In genomic region chr2:173090973-173091660, GRCh38 we compare ENCODE assay signal across 10 cellular contexts. TPM values are rescaled to one million over a fixed set of nuclear protein-coding genes. Genes with fewer than 3 reads are reported as not detected.
DNase-seq lines count a peak whose midpoint lies in the region; ATAC-seq, FAIRE-seq and TF ChIP-seq lines count a peak whose summit lies in the region.
"Had no signal": no experiment of that assay in that cellular context is flagged by ENCODE, and none has a peak within 500 bp of the region (broad histone marks: within the 10 kb centered on the region; RNA-seq: fewer than 3 reads in every experiment).

No MANE protein-coding gene starts in this region.

- CTCF ChIA-PET in HEK293 (lab: Yijun Ruan, JAX), result interaction anchor here (0.5 to 3.0 kb wide), 12 partner anchors 11 to 120 kb away, joined by 3 to 13 read pairs (median 5); no protein-coding TSS in a partner anchor

- peaks cover 0 to 13% of the 10 kb centered on the region in 2 experiments; a peak in 1 of 3 replicates for H3K36me3 ChIP-seq in HEK293 (ENCODE audit: control insufficient read depth in 2 of 2, insufficient read depth in 1 of 2, low read length in 2 of 2)
- no peaks in the 10 kb centered on the region for H3K36me3 ChIP-seq in thyroid gland

- DNase-seq in cardiac fibroblast (ENCODE audit: low read depth in 2 of 2) (peak in 1 of 2 donors; percentile 34), left lobe of liver (ENCODE audit: low spot score) (no peak), thyroid gland (no peak), RCC 7860 (ENCODE audit: low spot score) (no peak), GM03348 (ENCODE audit: low spot score) (no peak)
- DNase-seq in activated naive CD4-positive, alpha-beta T cell treated with Interleukin-2 at 50 U/mL for 16 hours, result no peak
- DNase-seq: effector CD4-positive, alpha-beta T cell; NCI-H187 treated with DMSO at 0.1 percent for 48 hours had no signal

- H3K4me1 ChIP-seq in HEK293 (ENCODE audit: control insufficient read depth, insufficient read depth, low read length) (no peaks in the 10 kb centered on the region), thyroid gland (peaks cover 15 to 24% of the 10 kb centered on the region in 2 donors)

- H3K4me3 ChIP-seq in HEK293 (ENCODE audit: low read depth, low read length) (no peak overlapping the region), cardiac fibroblast (replicated peaks in 1 of 2; ENCODE audit: low read depth in 2 of 2, low read length in 2 of 2) (no peak overlapping the region), thyroid gland (replicated peaks in 1 of 3) (no peak overlapping the region)

- no peak overlapping the region for H3K27ac ChIP-seq in HEK293 (ENCODE audit: extremely low read depth, low read depth, low read length)
- peak overlapping the region in 2 of 3 donors; percentile 11 to 48 for H3K27ac ChIP-seq in thyroid gland

- POLR2A ChIA-PET in HEK293 (lab: Yijun Ruan, JAX), result interaction anchor here (0.5 to 1.4 kb wide), 2 partner anchors 32 to 1931 kb away, joined by 3 read pairs; no protein-coding TSS in a partner anchor

- intact Hi-C loops in thyroid gland (cut with DNase I), result no loop called here

- 79 to 87% methylated on average over 10 of the region's 10 CpGs for WGBS in thyroid gland, 2 donors

- TF ChIP-seq CTCF in HEK293 (tag by site-specific recombination; IDR thresholded peaks at IDR 0.05) (no peak), cardiac fibroblast (IDR thresholded peaks at IDR 0.05; ENCODE audit: low read depth, low read length) (peak; percentile 62), thyroid gland (IDR thresholded peaks at IDR 0.05) (no peak)

- no peak for TF ChIP-seq POLR2A in thyroid gland (IDR thresholded peaks at IDR 0.05)

- H3K9me3 ChIP-seq in HEK293 (ENCODE audit: control insufficient read depth, insufficient read depth, low read depth, low read length), result no peaks in the 10 kb centered on the region
- H3K9me3 ChIP-seq in thyroid gland, result no peaks in the 10 kb centered on the region

- no peaks in the 10 kb centered on the region for H3K27me3 ChIP-seq in thyroid gland

- FAIRE-seq in RCC 7860 (lab: Jason Lieb, UNC), result no peak

- ATAC-seq in left lobe of liver, result peak; percentile 30
- ATAC-seq in HG03175 (IDR thresholded peaks at IDR 0.05; ENCODE audit: unreplicated experiment), result no peak

TF ChIP-seq in HEK293, 187 proteins besides CTCF, POLR2A, EP300 and RAD21:
- TF ChIP-seq SP3 (tag by site-specific recombination; IDR thresholded peaks at IDR 0.05) (no peak), ZNF518A (tag by site-specific recombination; conservative IDR thresholded peaks at IDR 0.05; ENCODE audit: low read depth) (no peak), FEZF1 (tag by site-specific recombination; IDR thresholded peaks at IDR 0.05) (no peak), TRIM28 (IDR thresholded peaks at IDR 0.05; ENCODE audit: borderline replicate concordance, low read length) (no peak), ZNF391 (tag by site-specific recombination; IDR thresholded peaks at IDR 0.05; ENCODE audit: borderline replicate concordance, low read depth) (no peak), ZNF654 (tag by site-specific recombination; IDR thresholded peaks at IDR 0.05; ENCODE audit: low read depth) (0 out of 2 replicates have a peak, but pooled peaks have one; percentile 3), ZNF221 (tag by site-specific recombination; IDR thresholded peaks at IDR 0.05; ENCODE audit: borderline replicate concordance) (no peak), ZNF140 (tag by site-specific recombination; IDR thresholded peaks at IDR 0.05) (no peak), ZNF354C (tag by site-specific recombination; IDR thresholded peaks at IDR 0.05; ENCODE audit: borderline replicate concordance, low read depth) (no peak)

RNA-seq across cellular contexts. Expression of gene MAP3K20, which starts 15.5 kb away (rescaled TPM):
- total RNA-seq in left lobe of liver, result 13.7 TPM
- total RNA-seq in thyroid gland, result 10 to 100 TPM; 24.1 to 34.5 (median 25.6) TPM
